ENCODE assay signal across 17 cellular contexts in the genomic region with DNA sequence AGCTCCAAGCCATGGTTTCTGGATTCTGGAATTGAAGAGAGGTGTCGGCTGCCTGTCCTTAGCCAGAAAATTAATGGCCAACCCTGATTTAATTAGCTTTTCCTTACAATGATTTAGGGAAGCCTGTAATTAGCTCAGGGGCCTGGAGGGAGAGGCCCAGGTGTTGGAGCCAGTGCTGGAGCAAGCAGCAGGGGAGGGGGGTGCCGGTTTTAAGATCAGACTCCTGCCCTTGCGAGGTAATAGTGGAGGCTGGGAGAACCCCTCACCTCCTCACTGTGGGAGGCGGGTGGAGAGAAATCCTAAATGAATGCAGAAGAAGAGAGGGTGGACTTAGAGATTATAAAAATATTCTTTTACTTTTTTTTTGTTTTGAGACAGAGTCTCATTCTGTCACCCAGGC. TPM values are rescaled to one million over a fixed set of nuclear protein-coding genes. Genes with fewer than 3 reads are reported as not detected.
DNase-seq lines count a peak whose midpoint lies in the region; ATAC-seq and TF ChIP-seq lines count a peak whose summit lies in the region.
"Had no signal": no experiment of that assay in that cellular context is flagged by ENCODE, and none has a peak within 500 bp of the region (broad histone marks: within the 10 kb centered on the region; RNA-seq: fewer than 3 reads in every experiment).

No MANE protein-coding gene starts in this region.

- 42 to 47% methylated on average over 4 of the region's 4 CpGs for WGBS in lower leg skin, 2 donors

- no peak for TF ChIP-seq POLR2A in lower leg skin (IDR thresholded peaks at IDR 0.05)

- peak; percentile 24 for DNase-seq in COR-L47 (lab: John Stamatoyannopoulos, UW)
- DNase-seq in NCI-H1417 (lab: John Stamatoyannopoulos, UW): peak in 2 of 3 experiments; percentile 52 to 74
- peak; percentile 35 for DNase-seq in left kidney (ENCODE audit: low read depth, low spot score)
- peak; percentile 8 for DNase-seq in stimulated activated CD8-positive, alpha-beta memory T cell treated with anti-CD3 and anti-CD28 coated beads, Interleukin-4, amount 100 ng/mL, for 48 hours
- no peak for DNase-seq in lower leg skin (ENCODE audit: low spot score in 2 of 2)
- DNase-seq in ecto neural progenitor cell (ENCODE audit: low spot score): no peak
- DNase-seq: DMS79 treated with DMSO at 0.1 percent for 48 hours, KBM-7, NCI-H1105, NCI-H1694 treated with DMSO at 0.1 percent for 48 hours, NCI-H226, SJCRH30 had no signal

- no peak for ATAC-seq in HG03135 (IDR thresholded peaks at IDR 0.05; ENCODE audit: unreplicated experiment)
- ATAC-seq: CD8-positive, alpha-beta T cell; HepG2; Panc1 had no signal

- no peak overlapping the region for H3K4me3 ChIP-seq in lower leg skin (ENCODE audit: low read depth, poor library complexity, severe bottlenecking)
- H3K4me3 ChIP-seq: BLaER1 treated with 17β-estradiol and CSF1 and Interleukin-3, amounts not matched to agents 10 nM and 100 nM; SJCRH30 had no signal

- no peak for TF ChIP-seq CTCF in lower leg skin (IDR thresholded peaks at IDR 0.05)

- intact Hi-C loops in lower leg skin (cut with DNase I; ENCODE audit: low total_unique reads): no loop called here

RNA-seq across cellular contexts. Expression of gene ATP2B2, which starts 14.7 kb away (rescaled TPM):
- under 1 TPM in 3 of 4 donors, not detected in 1; 0.12 to 0.45 (median 0.19) TPM for total RNA-seq in lower leg skin
- total RNA-seq: CD8-positive, alpha-beta T cell; SJCRH30 had no signal

Comparison
In these comparisons a context has a peak if more than half of its experiments do, and no peak if none do; other contexts are left out.
1. DNase-seq: peak in COR-L47 (single experiment), NCI-H1417 (2 of 3), left kidney (single experiment) and stimulated activated CD8-positive, alpha-beta memory T cell treated with anti-CD3 and anti-CD28 coated beads, Interleukin-4, amount 100 ng/mL, for 48 hours (single experiment); none in lower leg skin (0 of 2) and ecto neural progenitor cell (single experiment).